ENCODE assay signal across 6 cellular contexts in the genomic region with DNA sequence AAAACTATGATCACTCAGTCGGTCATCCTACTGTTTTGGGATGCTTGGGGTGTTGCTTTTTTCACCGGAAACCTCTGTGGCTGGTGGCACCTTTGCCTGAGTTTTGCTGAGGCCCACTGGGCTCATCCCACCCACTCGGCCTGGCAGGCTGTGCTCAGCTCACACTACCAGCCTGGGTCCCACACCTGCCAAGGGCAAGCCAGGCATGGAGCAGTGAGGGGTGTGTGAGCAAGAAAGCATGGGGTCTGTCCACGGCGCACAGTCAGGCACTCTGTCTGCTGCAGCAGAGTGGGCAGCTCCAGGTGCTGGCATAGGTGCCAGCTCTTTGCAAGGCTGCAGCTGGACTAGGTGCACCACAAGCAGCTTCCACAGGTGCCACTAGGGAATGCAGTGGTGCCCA.
"Had no signal": no experiment of that assay in that cellular context is flagged by ENCODE, and none has a peak within 500 bp of the region (broad histone marks: within the 10 kb centered on the region; RNA-seq: fewer than 3 reads in every experiment).

No MANE protein-coding gene starts in this region.

- H3K27ac ChIP-seq: HL-60 had no signal

- FAIRE-seq: HepG2, HTR-8/SVneo, K562 had no signal

- H3K4me3 ChIP-seq: K562 had no signal

- DNase-seq: IMR-90, KBM-7 had no signal
